13 cellular contexts compared by ENCODE assay signal in the genomic region with DNA sequence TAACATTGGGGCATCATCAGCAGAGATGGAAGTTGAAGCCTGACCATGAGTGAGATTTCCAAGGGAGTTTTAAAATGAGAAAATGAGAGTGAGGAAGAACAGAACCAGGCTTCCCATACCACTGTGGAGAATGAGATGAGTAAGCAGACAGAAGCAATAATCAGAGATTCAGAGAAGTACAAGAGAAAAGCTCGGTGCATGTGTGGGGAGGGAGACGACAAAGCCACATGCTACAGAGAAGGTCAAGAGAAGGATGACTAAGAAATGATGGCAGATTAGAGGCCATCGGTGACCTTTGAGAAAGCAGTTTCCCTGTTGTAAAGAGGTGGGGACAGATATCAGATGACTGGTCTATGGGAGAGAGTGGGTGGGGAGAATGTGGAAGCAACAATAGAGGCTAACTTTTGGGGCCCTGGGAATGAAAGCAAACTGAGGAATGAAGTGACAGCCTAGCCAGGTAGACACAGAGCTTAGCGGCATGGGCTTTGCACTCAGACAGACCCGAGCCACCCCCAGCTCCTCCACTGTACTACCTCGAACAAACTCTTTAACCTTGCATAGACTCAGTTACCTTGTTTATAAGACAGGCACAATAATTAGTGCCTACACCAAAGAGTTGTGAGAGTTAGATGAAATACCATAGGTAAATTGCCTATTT.
A peak's percentile ranks its signal among the peaks of the same experiment; 100 is the strongest.
DNase-seq lines count a peak whose midpoint lies in the region; ATAC-seq and TF ChIP-seq lines count a peak whose summit lies in the region.
"Had no signal": no experiment of that assay in that cellular context is flagged by ENCODE, and none has a peak within 500 bp of the region (broad histone marks: within the 10 kb centered on the region; RNA-seq: fewer than 3 reads in every experiment).

No MANE protein-coding gene starts in this region.

- TF ChIP-seq CTCF in transverse colon (IDR thresholded peaks at IDR 0.05): no peak

- H3K36me3 Mint-ChIP-seq in activated naive CD4-positive, alpha-beta T cell treated with anti-CD3 and anti-CD28 coated beads, Interleukin-2, amount 50 U/mL, for 24 hours: no peaks in the 10 kb centered on the region
- H3K36me3 Mint-ChIP-seq in activated naive CD4-positive, alpha-beta T cell treated with anti-CD3 and anti-CD28 coated beads, Interleukin-2, amount 10 ng/mL, durations not matched to agents 7 days and 5 days: no peaks in the 10 kb centered on the region
- H3K36me3 Mint-ChIP-seq in dendritic cell treated with granulocyte-macrophage colony-stimulating factor and Interleukin-4, amounts not matched to agents 40 ng/mL and 50 ng/mL, for 4 days (ENCODE audit: low read depth): no peaks in the 10 kb centered on the region

- no peak overlapping the region for H3K4me3 ChIP-seq in transverse colon
- H3K4me3 ChIP-seq: MG63, Peyer's patch, right lobe of liver had no signal

- no peaks in the 10 kb centered on the region for H3K27me3 ChIP-seq in transverse colon
- H3K27me3 ChIP-seq: MG63, Peyer's patch, right lobe of liver had no signal

- in situ Hi-C loops in transverse colon (cut with MboI; ENCODE audit: low pct_ligation_motif_present in 1 of 4, low pct_unique_long_range_greater_than_20kb in 1 of 4, low sequenced_read_pairs in 3 of 4): no loop called here

- no peaks in the 10 kb centered on the region for H3K27me3 Mint-ChIP-seq in activated naive CD4-positive, alpha-beta T cell treated with anti-CD3 and anti-CD28 coated beads, Interleukin-2, amount 50 U/mL, for 24 hours
- peaks cover 9% of the 10 kb centered on the region for H3K27me3 Mint-ChIP-seq in activated naive CD4-positive, alpha-beta T cell treated with anti-CD3 and anti-CD28 coated beads, Interleukin-2, amount 10 ng/mL, durations not matched to agents 7 days and 5 days
- peaks cover 18% of the 10 kb centered on the region for H3K27me3 Mint-ChIP-seq in dendritic cell treated with granulocyte-macrophage colony-stimulating factor and Interleukin-4, amounts not matched to agents 40 ng/mL and 50 ng/mL, for 4 days

- WGBS in transverse colon (ENCODE audit: low coverage in 1 of 2), 2 donors: 40 to 74% methylated on average over 3 to 6 of the region's 6 CpGs

- TF ChIP-seq POLR2A in transverse colon (IDR thresholded peaks at IDR 0.05): no peak

- peaks cover 10 to 56% (median 31%) of the 10 kb centered on the region in 4 donors for H3K4me1 ChIP-seq in transverse colon

- no peak overlapping the region for H3K4me3 Mint-ChIP-seq in activated naive CD4-positive, alpha-beta T cell treated with anti-CD3 and anti-CD28 coated beads, Interleukin-2, amount 50 U/mL, for 24 hours
- no peak overlapping the region for H3K4me3 Mint-ChIP-seq in activated naive CD4-positive, alpha-beta T cell treated with anti-CD3 and anti-CD28 coated beads, Interleukin-2, amount 10 ng/mL, durations not matched to agents 7 days and 5 days
- H3K4me3 Mint-ChIP-seq in dendritic cell treated with granulocyte-macrophage colony-stimulating factor and Interleukin-4, amounts not matched to agents 40 ng/mL and 50 ng/mL, for 4 days: no peak overlapping the region
- H3K4me3 Mint-ChIP-seq: H9 had no signal

- H3K9me3 ChIP-seq in transverse colon: no peaks in the 10 kb centered on the region
- H3K9me3 ChIP-seq: MG63, Peyer's patch, right lobe of liver had no signal

- H3K36me3 ChIP-seq in transverse colon: no peaks in the 10 kb centered on the region
- H3K36me3 ChIP-seq: MG63, Peyer's patch, right lobe of liver had no signal

- H3K27ac ChIP-seq in transverse colon: peak overlapping the region in 3 of 4 donors; percentile 21 to 49 (median 38)
- H3K27ac ChIP-seq: HL-60, right lobe of liver had no signal

- ATAC-seq in HG03039 (IDR thresholded peaks at IDR 0.05; ENCODE audit: unreplicated experiment) (peak; percentile 61), HG03571 (IDR thresholded peaks at IDR 0.05; ENCODE audit: unreplicated experiment) (no peak)

- TF ChIP-seq EP300 in transverse colon (IDR thresholded peaks at IDR 0.05; ENCODE audit: low read depth): no peak

- intact Hi-C loops in dendritic cell treated with granulocyte-macrophage colony-stimulating factor and Interleukin-4, amounts not matched to agents 40 ng/mL and 50 ng/mL, for 4 days (cut with micrococcal nuclease): no loop called here
- intact Hi-C loops in transverse colon (cut with DNase I; ENCODE audit: low total_unique reads): loop anchor here (10.0 kb wide), 1 partner anchor 68 kb away; no protein-coding TSS in a partner anchor

- no peak for DNase-seq in activated naive CD4-positive, alpha-beta T cell treated with anti-CD3 and anti-CD28 coated beads, Interleukin-2, amount 10 ng/mL, durations not matched to agents 7 days and 5 days
- DNase-seq in transverse colon (no peak), middle frontal gyrus (ENCODE audit: extremely low spot score, low spot score) (no peak), DMS79 (lab: John Stamatoyannopoulos, UW) (no peak)
- DNase-seq: H9, MG63, right lobe of liver had no signal

- CTCF ChIA-PET in activated naive CD4-positive, alpha-beta T cell treated with anti-CD3 and anti-CD28 coated beads, Interleukin-2, amount 10 ng/mL, durations not matched to agents 7 days and 5 days (lab: Charles Lee): no interaction called here

- peaks cover 47% of the 10 kb centered on the region for H3K4me1 Mint-ChIP-seq in activated naive CD4-positive, alpha-beta T cell treated with anti-CD3 and anti-CD28 coated beads, Interleukin-2, amount 50 U/mL, for 24 hours
- peaks cover 18% of the 10 kb centered on the region for H3K4me1 Mint-ChIP-seq in activated naive CD4-positive, alpha-beta T cell treated with anti-CD3 and anti-CD28 coated beads, Interleukin-2, amount 10 ng/mL, durations not matched to agents 7 days and 5 days
- H3K4me1 Mint-ChIP-seq in dendritic cell treated with granulocyte-macrophage colony-stimulating factor and Interleukin-4, amounts not matched to agents 40 ng/mL and 50 ng/mL, for 4 days (ENCODE audit: low read depth): peaks cover 53% of the 10 kb centered on the region

- no peaks in the 10 kb centered on the region for H3K9me3 Mint-ChIP-seq in activated naive CD4-positive, alpha-beta T cell treated with anti-CD3 and anti-CD28 coated beads, Interleukin-2, amount 50 U/mL, for 24 hours
- H3K9me3 Mint-ChIP-seq in activated naive CD4-positive, alpha-beta T cell treated with anti-CD3 and anti-CD28 coated beads, Interleukin-2, amount 10 ng/mL, durations not matched to agents 7 days and 5 days: no peaks in the 10 kb centered on the region
- no peaks in the 10 kb centered on the region for H3K9me3 Mint-ChIP-seq in dendritic cell treated with granulocyte-macrophage colony-stimulating factor and Interleukin-4, amounts not matched to agents 40 ng/mL and 50 ng/mL, for 4 days
- H3K9me3 Mint-ChIP-seq: H9 had no signal

- H3K27ac Mint-ChIP-seq in activated naive CD4-positive, alpha-beta T cell treated with anti-CD3 and anti-CD28 coated beads, Interleukin-2, amount 50 U/mL, for 24 hours: peak overlapping the region; percentile 10
- no peak overlapping the region for H3K27ac Mint-ChIP-seq in activated naive CD4-positive, alpha-beta T cell treated with anti-CD3 and anti-CD28 coated beads, Interleukin-2, amount 10 ng/mL, durations not matched to agents 7 days and 5 days
- peak overlapping the region; percentile 8 for H3K27ac Mint-ChIP-seq in dendritic cell treated with granulocyte-macrophage colony-stimulating factor and Interleukin-4, amounts not matched to agents 40 ng/mL and 50 ng/mL, for 4 days
- H3K27ac Mint-ChIP-seq: H9 had no signal
